In genomic region chr10:86401588-86402282, GRCh38 we compare ENCODE assay signal across 8 cellular contexts. TPM values are rescaled to one million over a fixed set of nuclear protein-coding genes. Genes with fewer than 3 reads are reported as not detected.
A peak's percentile ranks its signal among the peaks of the same experiment; 100 is the strongest.
DNase-seq lines count a peak whose midpoint lies in the region; ATAC-seq, FAIRE-seq and TF ChIP-seq lines count a peak whose summit lies in the region.

No MANE protein-coding gene starts in this region.

- peak overlapping the region; percentile 91 for H3K4me3 Mint-ChIP-seq in T-helper 17 cell
- peak overlapping the region; percentile 64 for H3K4me3 Mint-ChIP-seq in endodermal cell
- peak overlapping the region; percentile 70 for H3K4me3 Mint-ChIP-seq in nephron progenitor cell

- H3K36me3 ChIP-seq in endodermal cell (ENCODE audit: control insufficient read depth, insufficient read depth, low read length): no peaks in the 10 kb centered on the region

- peaks cover 58% of the 10 kb centered on the region for H3K27me3 ChIP-seq in endodermal cell (ENCODE audit: control insufficient read depth, insufficient read depth, low read length, poor library complexity, severe bottlenecking)

- no peak overlapping the region for H3K27ac ChIP-seq in endodermal cell (ENCODE audit: low read depth, low read length)

- peak overlapping the region; percentile 74 for H3K27ac Mint-ChIP-seq in T-helper 17 cell
- H3K27ac Mint-ChIP-seq in endodermal cell: no peak overlapping the region
- no peak overlapping the region for H3K27ac Mint-ChIP-seq in nephron progenitor cell

- no peaks in the 10 kb centered on the region for H3K4me1 ChIP-seq in endodermal cell (ENCODE audit: control insufficient read depth, insufficient read depth, low read length)

- H3K36me3 Mint-ChIP-seq in T-helper 17 cell (ENCODE audit: low read depth): no peaks in the 10 kb centered on the region
- no peaks in the 10 kb centered on the region for H3K36me3 Mint-ChIP-seq in endodermal cell (ENCODE audit: low read depth)
- H3K36me3 Mint-ChIP-seq in nephron progenitor cell (ENCODE audit: low read depth): no peaks in the 10 kb centered on the region

- TF ChIP-seq CTCF in endodermal cell (conservative IDR thresholded peaks at IDR 0.05): no peak
- TF ChIP-seq CTCF in nephron progenitor cell (IDR thresholded peaks at IDR 0.05): no peak

- FAIRE-seq in GM19239 (lab: Jason Lieb, UNC): no peak

- H3K9me3 Mint-ChIP-seq in endodermal cell (no peaks in the 10 kb centered on the region), nephron progenitor cell (peaks cover 21% of the 10 kb centered on the region)

- H3K4me3 ChIP-seq in endodermal cell (ENCODE audit: low read length): peak overlapping the region; percentile 83

- no peaks in the 10 kb centered on the region for H3K27me3 Mint-ChIP-seq in T-helper 17 cell
- H3K27me3 Mint-ChIP-seq in endodermal cell (ENCODE audit: insufficient read depth): peaks cover 42% of the 10 kb centered on the region
- peaks cover 88% of the 10 kb centered on the region for H3K27me3 Mint-ChIP-seq in nephron progenitor cell (ENCODE audit: low read depth, poor library complexity)

- H3K4me1 Mint-ChIP-seq in T-helper 17 cell (peaks cover 12% of the 10 kb centered on the region), endodermal cell (peaks cover 7% of the 10 kb centered on the region), nephron progenitor cell (peaks cover 27% of the 10 kb centered on the region)

- H3K9ac ChIP-seq in endodermal cell (ENCODE audit: extremely low read depth, low read length, poor library complexity, severe bottlenecking): no peak overlapping the region

- ATAC-seq in T-helper 17 cell (no peak), GM21529 (IDR thresholded peaks at IDR 0.05; ENCODE audit: unreplicated experiment) (no peak), HG03139 (IDR thresholded peaks at IDR 0.05; ENCODE audit: unreplicated experiment) (no peak)

- peak; percentile 8 for DNase-seq in G401 (ENCODE audit: low spot score)
- no peak for DNase-seq in T-helper 17 cell
- peak; percentile 77 for DNase-seq in endodermal cell
- DNase-seq in nephron progenitor cell: peak; percentile 26
- DNase-seq in GM19239 (ENCODE audit: insufficient read length, low spot score): no peak
- DNase-seq in ACHN: no peak

- 8 to 23% methylated on average over 5 to 23 of the region's 27 CpGs for WGBS in endodermal cell (ENCODE audit: insufficient coverage in 1 of 2, insufficient read length in 1 of 2), 2 experiments

- H3K9me3 ChIP-seq in T-helper 17 cell (ENCODE audit: control insufficient read depth, low read length, poor library complexity, severe bottlenecking) (no peaks in the 10 kb centered on the region), endodermal cell (ENCODE audit: control insufficient read depth, low read length) (no peaks in the 10 kb centered on the region)

- in situ Hi-C loops in G401 (cut with HindIII; ENCODE audit: low sequenced_read_pairs): no loop called here
- in situ Hi-C loops in ACHN (cut with HindIII; ENCODE audit: low pct_ligation_motif_present, low pct_unique_long_range_greater_than_20kb, low sequenced_read_pairs): no loop called here

RNA-seq across cellular contexts. Expression of gene GRID1, which starts 35.1 kb away (rescaled TPM):
- 0.17 TPM in 1 of 2 replicates, not detected in the other for total RNA-seq in G401 (2014; rRNA removed; shearing (Covaris generic))
- total RNA-seq in T-helper 17 cell (not detected), endodermal cell (under 1 TPM; 0.13 to 0.53 TPM)
- polyA plus RNA-seq in endodermal cell (2013, experiment 1 of 2): 1.1 TPM
- 0.87 TPM for polyA plus RNA-seq in endodermal cell (2013, experiment 2 of 2)

Comparison
In these comparisons a context has a peak if more than half of its experiments do, and no peak if none do; other contexts are left out.
1. DNase-seq: peak in G401 (single experiment), endodermal cell (single experiment) and nephron progenitor cell (single experiment); none in T-helper 17 cell (0 of 3), GM19239 (single experiment) and ACHN (single experiment).
2. Peak in every context shown above with its lines, with median percentiles within 50 percentile points of each other: H3K4me3 Mint-ChIP-seq.